ENCODE assay signal across 19 cellular contexts in genomic region chrX:151177141-151178027, GRCh38. TPM values are rescaled to one million over a fixed set of nuclear protein-coding genes. Genes with fewer than 3 reads are reported as not detected.
DNase-seq lines count a peak whose midpoint lies in the region; ATAC-seq and TF ChIP-seq lines count a peak whose summit lies in the region.
"Had no signal": no experiment of that assay in that cellular context is flagged by ENCODE, and none has a peak within 500 bp of the region (broad histone marks: within the 10 kb centered on the region; RNA-seq: fewer than 3 reads in every experiment).

No MANE protein-coding gene starts in this region.

- no peaks in the 10 kb centered on the region for H3K36me3 ChIP-seq in NT2/D1 (ENCODE audit: insufficient read depth, insufficient read length, low read length)
- peaks cover 0 to 5% of the 10 kb centered on the region in 2 donors for H3K36me3 ChIP-seq in neuronal stem cell (replicated peaks in 1 of 2; ENCODE audit: control insufficient read depth in 2 of 2, insufficient read depth in 2 of 2, low read length in 2 of 2)
- no peaks in the 10 kb centered on the region for H3K36me3 ChIP-seq in transverse colon

- peak; percentile 73 for DNase-seq in ELF-1 (ENCODE audit: low read depth, low spot score)
- no peak for DNase-seq in NT2/D1 (ENCODE audit: low read depth, low spot score)
- DNase-seq in glutamatergic neuron: peak; percentile 39
- peak; percentile 48 for DNase-seq in neuronal stem cell (ENCODE audit: low spot score)
- DNase-seq in transverse colon: no peak
- no peak for DNase-seq in NCI-H510A (lab: John Stamatoyannopoulos, UW)
- DNase-seq in NAMALWA (ENCODE audit: low spot score): no peak
- DNase-seq: activated CD4-positive, alpha-beta memory T cell treated with anti-CD3 and anti-CD28 coated beads, Interleukin-2, amount 10 ng/mL, durations not matched to agents 7 days and 5 days; foreskin melanocyte; NCI-H345; stimulated activated CD4-positive, alpha-beta T cell treated with anti-CD3 and anti-CD28 coated beads, Interleukin-4, amount 100 ng/mL, for 1 hour; stimulated activated naive CD4-positive, alpha-beta T cell had no signal

- H4K91ac ChIP-seq in neuronal stem cell (ENCODE audit: low read depth, low read length, poor library complexity): no peak overlapping the region

- no peaks in the 10 kb centered on the region for H3K9me3 Mint-ChIP-seq in glutamatergic neuron (ENCODE audit: unreplicated experiment)
- H3K9me3 Mint-ChIP-seq: activated CD4-positive, alpha-beta memory T cell treated with anti-CD3 and anti-CD28 coated beads, Interleukin-2, amount 10 ng/mL, durations not matched to agents 7 days and 5 days; activated naive CD4-positive, alpha-beta T cell treated with anti-CD3 and anti-CD28 coated beads, Interleukin-2, amount 50 U/mL, for 72 hours had no signal

- no peak overlapping the region for H2AK5ac ChIP-seq in neuronal stem cell (ENCODE audit: low read depth, low read length)

- in situ Hi-C loops in transverse colon (cut with MboI; ENCODE audit: low pct_ligation_motif_present in 1 of 4, low pct_unique_long_range_greater_than_20kb in 1 of 4, low sequenced_read_pairs in 3 of 4): no loop called here

- no peak for TF ChIP-seq CTCF in glutamatergic neuron (IDR thresholded peaks at IDR 0.05; ENCODE audit: partially characterized antibody, unreplicated experiment)
- no peak for TF ChIP-seq CTCF in transverse colon (IDR thresholded peaks at IDR 0.05)

- ATAC-seq in HG03565 (IDR thresholded peaks at IDR 0.05; ENCODE audit: unreplicated experiment): no peak

- H3K27me3 ChIP-seq in NT2/D1 (ENCODE audit: insufficient read depth, insufficient read length) (peaks cover 41% of the 10 kb centered on the region), neuronal stem cell (ENCODE audit: control insufficient read depth in 3 of 3, insufficient read depth in 3 of 3, low read depth in 1 of 3, low read length in 3 of 3) (peaks cover 0 to 91% (median 1%) of the 10 kb centered on the region in 3 experiments), transverse colon (peaks cover 53% of the 10 kb centered on the region)

- peak overlapping the region; percentile 76 for H3K4me3 Mint-ChIP-seq in glutamatergic neuron (ENCODE audit: unreplicated experiment)
- H3K4me3 Mint-ChIP-seq: activated CD4-positive, alpha-beta memory T cell treated with anti-CD3 and anti-CD28 coated beads, Interleukin-2, amount 10 ng/mL, durations not matched to agents 7 days and 5 days had no signal

- WGBS in neuronal stem cell (ENCODE audit: extremely low coverage in 2 of 2, insufficient read length in 2 of 2, insufficient replicate concordance in 1 of 2), 2 donors: no CpG with 5 or more reads among the region's 96 CpGs
- WGBS in transverse colon (ENCODE audit: low coverage in 1 of 2), 2 donors: 58% methylated on average over 90 of the region's 96 CpGs; no CpG with 5 or more reads in 1 of the 2 donors

- no peak for TF ChIP-seq POLR2A in transverse colon (IDR thresholded peaks at IDR 0.05)

- H3K27me3 Mint-ChIP-seq in glutamatergic neuron (ENCODE audit: unreplicated experiment): peaks cover 10% of the 10 kb centered on the region

- intact Hi-C loops in transverse colon (cut with DNase I; ENCODE audit: low total_unique reads): no loop called here

- no peak overlapping the region for H2BK12ac ChIP-seq in neuronal stem cell (ENCODE audit: low read length)

- H3K4me1 Mint-ChIP-seq in glutamatergic neuron (ENCODE audit: low read depth, unreplicated experiment): no peaks in the 10 kb centered on the region

- no peaks in the 10 kb centered on the region for H3K4me1 ChIP-seq in NT2/D1 (ENCODE audit: insufficient read depth, insufficient read length)
- H3K4me1 ChIP-seq in neuronal stem cell (ENCODE audit: control insufficient read depth in 2 of 2, insufficient read depth in 1 of 2, low read depth in 1 of 2, low read length in 2 of 2): peaks cover 0 to 3% of the 10 kb centered on the region in 2 donors
- peaks cover 0 to 3% (median 0%) of the 10 kb centered on the region in 4 donors for H3K4me1 ChIP-seq in transverse colon

- peak overlapping the region; percentile 88 for H2AFZ ChIP-seq in neuronal stem cell (ENCODE audit: low read length)

- no peak overlapping the region for H2BK15ac ChIP-seq in neuronal stem cell (ENCODE audit: low read length)

- H3K23ac ChIP-seq in neuronal stem cell (ENCODE audit: low read depth, low read length, poor library complexity): no peak overlapping the region

- H4K8ac ChIP-seq in neuronal stem cell (ENCODE audit: low read depth, low read length): no peak overlapping the region

- H3K9ac ChIP-seq in NT2/D1 (ENCODE audit: insufficient read length, low read depth) (peak overlapping the region; percentile 42), neuronal stem cell (ENCODE audit: low read depth, low read length, poor library complexity) (peak overlapping the region; percentile 81)

- no peak overlapping the region for H2BK120ac ChIP-seq in neuronal stem cell (ENCODE audit: low read depth, low read length)

- no peak overlapping the region for H3K4ac ChIP-seq in neuronal stem cell (ENCODE audit: low read length)

- peak overlapping the region; percentile 28 for H3K4me3 ChIP-seq in NT2/D1 (ENCODE audit: insufficient read length, low read depth)
- peak overlapping the region; percentile 22 to 88 for H3K4me3 ChIP-seq in neuronal stem cell (ENCODE audit: low read length in 2 of 2)
- H3K4me3 ChIP-seq in transverse colon: peak overlapping the region in 1 of 4 donors; percentile 16
- H3K4me3 ChIP-seq: lung had no signal

- peak overlapping the region; percentile 66 for H3K4me2 ChIP-seq in neuronal stem cell (ENCODE audit: insufficient read depth, low read length, poor library complexity, severe bottlenecking)

- H3K27ac ChIP-seq in neuronal stem cell (replicated peaks; ENCODE audit: low read length): no peak overlapping the region
- H3K27ac ChIP-seq in transverse colon: no peak overlapping the region
- H3K27ac ChIP-seq: C4-2B, RWPE1 had no signal

- no peak for TF ChIP-seq EP300 in transverse colon (IDR thresholded peaks at IDR 0.05; ENCODE audit: low read depth)

- no peaks in the 10 kb centered on the region for H3K36me3 Mint-ChIP-seq in glutamatergic neuron (ENCODE audit: unreplicated experiment)

- peak overlapping the region; percentile 89 for H3K18ac ChIP-seq in neuronal stem cell (ENCODE audit: low read length)

- H3K9me3 ChIP-seq in NT2/D1 (ENCODE audit: insufficient read depth, low read length) (peaks cover 12% of the 10 kb centered on the region; the same call in 1 of the 2 replicates), neuronal stem cell (replicated peaks in 1 of 2; ENCODE audit: control insufficient read depth in 2 of 2, insufficient read depth in 1 of 2, low read depth in 1 of 2, low read length in 2 of 2) (peaks cover 0 to 5% of the 10 kb centered on the region in 2 donors), transverse colon (no peaks in the 10 kb centered on the region)

- H3K27ac Mint-ChIP-seq in glutamatergic neuron (ENCODE audit: unreplicated experiment): no peak overlapping the region
- H3K27ac Mint-ChIP-seq: activated CD4-positive, alpha-beta memory T cell treated with anti-CD3 and anti-CD28 coated beads, Interleukin-2, amount 10 ng/mL, durations not matched to agents 7 days and 5 days had no signal

- H2BK5ac ChIP-seq in neuronal stem cell (ENCODE audit: low read length): peak overlapping the region; percentile 39

- H3K79me1 ChIP-seq in neuronal stem cell (ENCODE audit: low read depth, low read length): no peaks in the 10 kb centered on the region

- H3K14ac ChIP-seq in neuronal stem cell (ENCODE audit: low read length): no peak overlapping the region

RNA-seq across cellular contexts. Expression of gene GPR50, which starts 1.0 kb away (rescaled TPM):
- 0.42 TPM for total RNA-seq in glutamatergic neuron (ENCODE audit: unreplicated experiment)
- 23.8 TPM for polyA plus RNA-seq in neuronal stem cell (2013, experiment 1 of 2)
- polyA plus RNA-seq in neuronal stem cell (2013, experiment 2 of 2): 23.4 TPM
- total RNA-seq in transverse colon: not detected
- total RNA-seq: activated CD4-positive, alpha-beta memory T cell treated with anti-CD3 and anti-CD28 coated beads, Interleukin-2, amount 10 ng/mL, durations not matched to agents 7 days and 5 days; activated naive CD4-positive, alpha-beta T cell treated with anti-CD3 and anti-CD28 coated beads, Interleukin-2, amount 50 U/mL, for 72 hours; dermis microvascular lymphatic vessel endothelial cell; lung; posterior vena cava had no signal
- polyA plus RNA-seq: lung had no signal

Comparison
In these comparisons a context has a peak if more than half of its experiments do, and no peak if none do; other contexts are left out.
1. DNase-seq: peak in ELF-1 (single experiment), glutamatergic neuron (single experiment) and neuronal stem cell (single experiment); none in NT2/D1 (single experiment), transverse colon (single experiment), NCI-H510A (single experiment) and NAMALWA (single experiment).